In genomic region chr1:232613752-232614381, GRCh38 we compare ENCODE assay signal across 10 cellular contexts. TPM values are rescaled to one million over a fixed set of nuclear protein-coding genes. Genes with fewer than 3 reads are reported as not detected.
A peak's percentile ranks its signal among the peaks of the same experiment; 100 is the strongest.
DNase-seq lines count a peak whose midpoint lies in the region; ATAC-seq, FAIRE-seq and TF ChIP-seq lines count a peak whose summit lies in the region.
"Had no signal": no experiment of that assay in that cellular context is flagged by ENCODE, and none has a peak within 500 bp of the region (broad histone marks: within the 10 kb centered on the region; RNA-seq: fewer than 3 reads in every experiment).

No MANE protein-coding gene starts in this region.

- H3K79me2 ChIP-seq in astrocyte (ENCODE audit: insufficient read depth, low read length), result peaks cover 25% of the 10 kb centered on the region

- no peak overlapping the region for H3K4me3 Mint-ChIP-seq in astrocyte (ENCODE audit: unreplicated experiment)
- H3K4me3 Mint-ChIP-seq in T-cell, result no peak overlapping the region
- H3K4me3 Mint-ChIP-seq in CD14-positive monocyte, result no peak overlapping the region
- H3K4me3 Mint-ChIP-seq: CD4-positive, CD25-positive, alpha-beta regulatory T cell had no signal

- H3K36me3 ChIP-seq in A673 (ENCODE audit: insufficient read depth, low read length, poor library complexity, severe bottlenecking), result no peaks in the 10 kb centered on the region
- H3K36me3 ChIP-seq in astrocyte (ENCODE audit: insufficient read depth, low read length), result no peaks in the 10 kb centered on the region
- no peaks in the 10 kb centered on the region for H3K36me3 ChIP-seq in left lung

- H3K4me1 ChIP-seq in A673 (ENCODE audit: insufficient read depth, low read length, poor library complexity, severe bottlenecking), result peaks cover 32% of the 10 kb centered on the region
- H3K4me1 ChIP-seq in astrocyte (ENCODE audit: insufficient read depth, low read length), result peaks cover 23% of the 10 kb centered on the region
- H3K4me1 ChIP-seq in left lung, result peaks cover 0 to 53% of the 10 kb centered on the region in 2 donors

- H3K27ac Mint-ChIP-seq in astrocyte (ENCODE audit: unreplicated experiment), result peak overlapping the region; percentile 70
- H3K27ac Mint-ChIP-seq in T-cell, result no peak overlapping the region
- H3K27ac Mint-ChIP-seq in CD14-positive monocyte, result peak overlapping the region in 1 of 7 donors; percentile 18
- H3K27ac Mint-ChIP-seq: CD4-positive, CD25-positive, alpha-beta regulatory T cell had no signal

- no peak for TF ChIP-seq CTCF in A673 (conservative IDR thresholded peaks at IDR 0.05; ENCODE audit: low read depth, low read length)
- TF ChIP-seq CTCF in astrocyte (IDR thresholded peaks at IDR 0.05; ENCODE audit: insufficient read depth, low read depth, low read length), result no peak
- no peak for TF ChIP-seq CTCF in left lung (IDR thresholded peaks at IDR 0.05)
- no peak for TF ChIP-seq CTCF in CD14-positive monocyte (IDR thresholded peaks at IDR 0.05)

- peak overlapping the region; percentile 44 for H3K27ac ChIP-seq in A673 (ENCODE audit: low read depth, low read length, poor library complexity, severe bottlenecking)
- no peak overlapping the region for H3K27ac ChIP-seq in astrocyte (ENCODE audit: low read depth, low read length)
- H3K27ac ChIP-seq in left lung, result peak overlapping the region in 1 of 2 donors; percentile 34

- H3K36me3 Mint-ChIP-seq in astrocyte (ENCODE audit: low read depth, unreplicated experiment) (peaks cover 2% of the 10 kb centered on the region), T-cell (no peaks in the 10 kb centered on the region), CD14-positive monocyte (peaks cover 5 to 14% of the 10 kb centered on the region in 2 donors)
- H3K36me3 Mint-ChIP-seq: CD4-positive, CD25-positive, alpha-beta regulatory T cell had no signal

- CTCF ChIA-PET in A673 (lab: Charles Lee), result no interaction called here
- CTCF ChIA-PET in T-cell (lab: Charles Lee), result interaction anchor here in 1 of 2 donors (1.2 kb wide), 1 partner anchor 14 kb away, joined by 5 read pairs; no protein-coding TSS in a partner anchor

- no peak overlapping the region for H3K9ac ChIP-seq in astrocyte (ENCODE audit: low read length)

- H2AFZ ChIP-seq in astrocyte (ENCODE audit: low read depth, low read length), result no peak overlapping the region

- DNase-seq in A673 (ENCODE audit: low spot score) (peak; percentile 35), HT1080 (ENCODE audit: low read depth) (peak; percentile 76), astrocyte (ENCODE audit: low read depth) (peak; percentile 99), left lung (no peak), T-cell (no peak), RPMI8226 (no peak), CD14-positive monocyte (ENCODE audit: low spot score) (no peak), NOMO-1 treated with DMSO at 0.1 percent for 48 hours (lab: John Stamatoyannopoulos, UW; ENCODE audit: unreplicated experiment) (no peak)
- DNase-seq: CD4-positive, CD25-positive, alpha-beta regulatory T cell; NCI-H1694 had no signal

- H3K27me3 ChIP-seq in A673 (replicated peaks; ENCODE audit: insufficient read depth, low read depth, low read length, poor library complexity) (no peaks in the 10 kb centered on the region), astrocyte (ENCODE audit: insufficient read depth, low read length) (peaks cover 5% of the 10 kb centered on the region), left lung (no peaks in the 10 kb centered on the region)

- intact Hi-C loops in A673 (cut with micrococcal nuclease; ENCODE audit: unreplicated experiment), result no loop called here
- intact Hi-C loops in left lung (cut with DNase I), result no loop called here
- intact Hi-C loops in CD14-positive monocyte (cut with micrococcal nuclease), result no loop called here

- H3K4me1 Mint-ChIP-seq in astrocyte (ENCODE audit: low read depth, unreplicated experiment), result peaks cover 25% of the 10 kb centered on the region
- H3K4me1 Mint-ChIP-seq in T-cell, result peaks cover 6 to 15% (median 12%) of the 10 kb centered on the region in 3 donors
- H3K4me1 Mint-ChIP-seq in CD14-positive monocyte, result peaks cover 31% of the 10 kb centered on the region
- H3K4me1 Mint-ChIP-seq: CD4-positive, CD25-positive, alpha-beta regulatory T cell had no signal

- H3K9me3 ChIP-seq in A673 (ENCODE audit: low read depth, low read length, poor library complexity, severe bottlenecking), result no peaks in the 10 kb centered on the region
- no peaks in the 10 kb centered on the region for H3K9me3 ChIP-seq in astrocyte (ENCODE audit: insufficient read depth, low read depth, low read length)
- no peaks in the 10 kb centered on the region for H3K9me3 ChIP-seq in left lung

- peak; percentile 63 for FAIRE-seq in astrocyte (lab: Jason Lieb, UNC)

- ATAC-seq in left lung, result peak; percentile 73
- no peak for ATAC-seq in T-cell (replicated peaks in 1 of 4)

- H3K27me3 Mint-ChIP-seq in astrocyte (ENCODE audit: low read depth, unreplicated experiment) (no peaks in the 10 kb centered on the region), T-cell (no peaks in the 10 kb centered on the region), CD14-positive monocyte (ENCODE audit: low read depth in 3 of 3) (peaks cover 0 to 6% (median 1%) of the 10 kb centered on the region in 3 donors)

- no peak overlapping the region for H3K4me3 ChIP-seq in A673 (ENCODE audit: low read depth, low read length, poor library complexity, severe bottlenecking)
- H3K4me3 ChIP-seq in astrocyte (ENCODE audit: insufficient read depth, low read depth, low read length), result no peak overlapping the region
- no peak overlapping the region for H3K4me3 ChIP-seq in left lung

- H4K20me1 ChIP-seq in astrocyte (ENCODE audit: insufficient read depth, low read length), result peaks cover 9% of the 10 kb centered on the region

- BruUV-seq in A673 (replicated peaks; lab: Mats Ljungman, UMichigan), result no TSS peak

- peak overlapping the region; percentile 75 for H3K4me2 ChIP-seq in astrocyte (ENCODE audit: low read length)

- POLR2A ChIA-PET in A673 (lab: Charles Lee; ENCODE audit: low non-redundant PET) (no interaction called here), T-cell (lab: Charles Lee) (interaction anchor here in 1 of 2 donors (0.5 kb wide), 1 partner anchor 31 kb away, joined by 3 read pairs; no protein-coding TSS in a partner anchor)

- no peaks in the 10 kb centered on the region for H3K9me3 Mint-ChIP-seq in astrocyte (ENCODE audit: unreplicated experiment)
- no peaks in the 10 kb centered on the region for H3K9me3 Mint-ChIP-seq in T-cell
- peaks cover 0 to 13% (median 7%) of the 10 kb centered on the region in 7 donors for H3K9me3 Mint-ChIP-seq in CD14-positive monocyte

RNA-seq across cellular contexts. Expression of gene SIPA1L2, which starts 16.1 kb away (rescaled TPM):
- total RNA-seq in A673 (2021) (3.4 and 6.2 TPM in 2 replicates), astrocyte (12.2 and 14.9 TPM in 2 replicates), left lung (10 to 100 TPM; 19.4 to 28.8 TPM), T-cell (1 to 10 TPM in 4 of 5 donors, under 1 TPM in 1; 0.70 to 3.3 (median 1.2) TPM)
- total RNA-seq in HT1080 (2014; rRNA removed; shearing (Covaris generic)), result 1.6 and 1.8 TPM in 2 replicates
- 0.79 and 1.1 TPM in 2 replicates for polyA plus RNA-seq in HT1080 (2015; cell fraction: cytosol; rRNA removed)
- 1.8 and 2.7 TPM in 2 replicates for polyA plus RNA-seq in HT1080 (2015; cell fraction: nucleus; rRNA removed)
- 1 to 10 TPM in 1 of 2 donors, under 1 TPM in 1; 0.64 to 1.3 TPM for polyA plus RNA-seq in CD14-positive monocyte
- polyA plus RNA-seq: CD4-positive, CD25-positive, alpha-beta regulatory T cell had no signal

Comparison
In these comparisons a context has a peak if more than half of its experiments do, and no peak if none do; other contexts are left out.
1. DNase-seq: peak in A673 (single experiment), HT1080 (single experiment) and astrocyte (single experiment); none in left lung (0 of 2), T-cell (0 of 34), RPMI8226 (single experiment), CD14-positive monocyte (single experiment) and NOMO-1 treated with DMSO at 0.1 percent for 48 hours (single experiment).